Comparison of ENCODE assay signal across 25 cellular contexts in the genomic region with DNA sequence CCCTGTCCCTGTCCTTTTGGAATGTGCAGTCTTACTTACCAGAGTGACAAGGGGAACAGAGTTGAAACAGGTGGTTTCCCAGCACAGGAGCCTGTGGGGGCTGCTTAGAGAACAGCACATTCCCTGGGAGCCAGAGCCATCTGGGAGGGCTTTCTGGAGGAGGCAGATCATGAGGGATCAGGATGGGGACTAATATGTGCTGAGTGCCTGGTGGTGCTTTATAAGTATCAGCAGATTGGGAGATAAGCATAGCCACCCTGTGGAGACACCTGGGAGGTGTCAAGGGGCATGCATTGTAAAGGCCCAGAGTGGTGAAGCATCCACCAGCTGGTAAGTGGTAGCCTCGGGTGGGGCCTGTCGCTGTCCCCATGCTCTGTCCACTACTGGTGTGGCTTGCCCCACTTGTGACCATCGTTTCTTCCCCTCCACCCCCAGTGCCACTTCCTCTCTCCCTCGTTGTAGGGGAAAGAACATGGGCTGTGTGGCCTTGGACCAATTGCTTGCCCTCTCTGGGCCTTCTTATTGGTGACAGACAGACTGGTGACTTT. TPM values are rescaled to one million over a fixed set of nuclear protein-coding genes. Genes with fewer than 3 reads are reported as not detected.
A peak's percentile ranks its signal among the peaks of the same experiment; 100 is the strongest.
DNase-seq lines count a peak whose midpoint lies in the region; ATAC-seq and TF ChIP-seq lines count a peak whose summit lies in the region.
"Had no signal": no experiment of that assay in that cellular context is flagged by ENCODE, and none has a peak within 500 bp of the region (broad histone marks: within the 10 kb centered on the region; RNA-seq: fewer than 3 reads in every experiment).

No MANE protein-coding gene starts in this region.

- DNase-seq in activated T-cell treated with anti-CD3 and anti-CD28 coated beads, Interleukin-2, amount 50 U/mL, for 24 hours, result peak; percentile 21
- no peak for DNase-seq in activated T-cell treated with anti-CD3 and anti-CD28 coated beads, Interleukin-2, amount 50 U/mL, for 4 hours
- DNase-seq in activated B cell treated with CpG ODN at 0.5 μM for 24 hours, result no peak
- DNase-seq in mesenteric fat pad (ENCODE audit: low spot score), result peak; percentile 53
- no peak for DNase-seq in ACHN
- no peak for DNase-seq in A172 (ENCODE audit: low spot score)
- DNase-seq: activated CD4-positive, alpha-beta memory T cell treated with anti-CD3 and anti-CD28 coated beads for 36 hours; activated naive CD4-positive, alpha-beta T cell; amniotic stem cell; caudate nucleus; dermis blood vessel endothelial cell; HCEC 1CT; MM.1S; NCI-H1694; NCI-H2171 treated with DMSO at 0.1 percent for 48 hours; NCI-H69; stimulated activated CD4-positive, alpha-beta T cell treated with anti-CD3 and anti-CD28 coated beads, Interleukin-12 subunit alpha, Interleukin-12 subunit beta, amount 100 ng/mL, for 4 hours; stimulated activated CD4-positive, alpha-beta T cell treated with anti-CD3 and anti-CD28 coated beads, Interleukin-4, amount 100 ng/mL, for 4 hours; stomach; upper lobe of left lung; WERI-Rb-1 had no signal

- peaks cover 10% of the 10 kb centered on the region for H3K4me1 Mint-ChIP-seq in activated T-cell treated with anti-CD3 and anti-CD28 coated beads, Interleukin-2, amount 50 U/mL, for 24 hours (ENCODE audit: low read depth)
- peaks cover 7% of the 10 kb centered on the region for H3K4me1 Mint-ChIP-seq in activated T-cell treated with anti-CD3 and anti-CD28 coated beads, Interleukin-2, amount 50 U/mL, for 4 hours (ENCODE audit: low read depth)
- peaks cover 19% of the 10 kb centered on the region for H3K4me1 Mint-ChIP-seq in activated B cell treated with CpG ODN at 0.5 μM for 24 hours
- peaks cover 16% of the 10 kb centered on the region for H3K4me1 Mint-ChIP-seq in stimulated activated memory B cell treated with anti-CD40 and anti-IgM and Interleukin-4, amounts not matched to agents 10 μg/mL and 1 μg/mL and 100 μg/mL, for 72 hours

- POLR2A ChIA-PET in activated B cell treated with CpG ODN at 0.5 μM for 24 hours (lab: Charles Lee), result no interaction called here

- ATAC-seq in activated T-cell treated with anti-CD3 and anti-CD28 coated beads, Interleukin-2, amount 50 U/mL, for 4 hours, result no peak
- ATAC-seq in activated B cell treated with CpG ODN at 0.5 μM for 24 hours (ENCODE audit: low read depth) (no peak), GM21619 (IDR thresholded peaks at IDR 0.05; ENCODE audit: unreplicated experiment) (no peak)
- no peak for ATAC-seq in stimulated activated memory B cell treated with anti-CD40 and anti-IgM and Interleukin-4, amounts not matched to agents 10 μg/mL and 1 μg/mL and 100 μg/mL, for 72 hours

- H3K27ac Mint-ChIP-seq in activated T-cell treated with anti-CD3 and anti-CD28 coated beads, Interleukin-2, amount 50 U/mL, for 24 hours, result no peak overlapping the region
- peak overlapping the region; percentile 30 for H3K27ac Mint-ChIP-seq in activated B cell treated with CpG ODN at 0.5 μM for 24 hours
- H3K27ac Mint-ChIP-seq in stimulated activated memory B cell treated with anti-CD40 and anti-IgM and Interleukin-4, amounts not matched to agents 10 μg/mL and 1 μg/mL and 100 μg/mL, for 72 hours, result peak overlapping the region; percentile 4
- H3K27ac Mint-ChIP-seq: activated CD4-positive, alpha-beta memory T cell treated with anti-CD3 and anti-CD28 coated beads for 36 hours had no signal

- intact Hi-C loops in activated B cell treated with CpG ODN at 0.5 μM for 24 hours (cut with micrococcal nuclease), result no loop called here

- H3K4me3 Mint-ChIP-seq in activated T-cell treated with anti-CD3 and anti-CD28 coated beads, Interleukin-2, amount 50 U/mL, for 24 hours, result no peak overlapping the region
- no peak overlapping the region for H3K4me3 Mint-ChIP-seq in activated T-cell treated with anti-CD3 and anti-CD28 coated beads, Interleukin-2, amount 50 U/mL, for 4 hours
- H3K4me3 Mint-ChIP-seq in activated B cell treated with CpG ODN at 0.5 μM for 24 hours, result no peak overlapping the region
- no peak overlapping the region for H3K4me3 Mint-ChIP-seq in stimulated activated memory B cell treated with anti-CD40 and anti-IgM and Interleukin-4, amounts not matched to agents 10 μg/mL and 1 μg/mL and 100 μg/mL, for 72 hours
- H3K4me3 Mint-ChIP-seq: activated CD4-positive, alpha-beta memory T cell treated with anti-CD3 and anti-CD28 coated beads for 36 hours had no signal

- CTCF ChIA-PET in activated B cell treated with CpG ODN at 0.5 μM for 24 hours (lab: Charles Lee), result no interaction called here

- peaks cover 25% of the 10 kb centered on the region for H3K27me3 Mint-ChIP-seq in activated T-cell treated with anti-CD3 and anti-CD28 coated beads, Interleukin-2, amount 50 U/mL, for 24 hours
- peaks cover 7% of the 10 kb centered on the region for H3K27me3 Mint-ChIP-seq in activated T-cell treated with anti-CD3 and anti-CD28 coated beads, Interleukin-2, amount 50 U/mL, for 4 hours (ENCODE audit: low read depth)
- H3K27me3 Mint-ChIP-seq in activated B cell treated with CpG ODN at 0.5 μM for 24 hours, result no peaks in the 10 kb centered on the region
- H3K27me3 Mint-ChIP-seq in stimulated activated memory B cell treated with anti-CD40 and anti-IgM and Interleukin-4, amounts not matched to agents 10 μg/mL and 1 μg/mL and 100 μg/mL, for 72 hours, result no peaks in the 10 kb centered on the region
- H3K27me3 Mint-ChIP-seq: activated CD4-positive, alpha-beta memory T cell treated with anti-CD3 and anti-CD28 coated beads for 36 hours had no signal

- H3K9me3 Mint-ChIP-seq in activated T-cell treated with anti-CD3 and anti-CD28 coated beads, Interleukin-2, amount 50 U/mL, for 24 hours, result no peaks in the 10 kb centered on the region
- no peaks in the 10 kb centered on the region for H3K9me3 Mint-ChIP-seq in activated T-cell treated with anti-CD3 and anti-CD28 coated beads, Interleukin-2, amount 50 U/mL, for 4 hours
- H3K9me3 Mint-ChIP-seq in activated B cell treated with CpG ODN at 0.5 μM for 24 hours, result no peaks in the 10 kb centered on the region
- H3K9me3 Mint-ChIP-seq in stimulated activated memory B cell treated with anti-CD40 and anti-IgM and Interleukin-4, amounts not matched to agents 10 μg/mL and 1 μg/mL and 100 μg/mL, for 72 hours, result peaks cover 4% of the 10 kb centered on the region
- H3K9me3 Mint-ChIP-seq: activated CD4-positive, alpha-beta memory T cell treated with anti-CD3 and anti-CD28 coated beads for 36 hours had no signal

- in situ Hi-C loops in ACHN (cut with HindIII; ENCODE audit: low pct_ligation_motif_present, low pct_unique_long_range_greater_than_20kb, low sequenced_read_pairs), result no loop called here

- H3K36me3 Mint-ChIP-seq in activated T-cell treated with anti-CD3 and anti-CD28 coated beads, Interleukin-2, amount 50 U/mL, for 24 hours (ENCODE audit: low read depth), result no peaks in the 10 kb centered on the region
- H3K36me3 Mint-ChIP-seq in activated T-cell treated with anti-CD3 and anti-CD28 coated beads, Interleukin-2, amount 50 U/mL, for 4 hours (ENCODE audit: insufficient read depth), result no peaks in the 10 kb centered on the region
- no peaks in the 10 kb centered on the region for H3K36me3 Mint-ChIP-seq in activated B cell treated with CpG ODN at 0.5 μM for 24 hours (ENCODE audit: low read depth)
- H3K36me3 Mint-ChIP-seq in stimulated activated memory B cell treated with anti-CD40 and anti-IgM and Interleukin-4, amounts not matched to agents 10 μg/mL and 1 μg/mL and 100 μg/mL, for 72 hours, result no peaks in the 10 kb centered on the region
- H3K36me3 Mint-ChIP-seq: activated CD4-positive, alpha-beta memory T cell treated with anti-CD3 and anti-CD28 coated beads for 36 hours had no signal

- no peak for TF ChIP-seq CTCF in activated B cell treated with CpG ODN at 0.5 μM for 24 hours (IDR thresholded peaks at IDR 0.05)

RNA-seq across cellular contexts. Expression of a gene that starts 9.9 kb away (rescaled TPM):
- total RNA-seq in activated T-cell treated with anti-CD3 and anti-CD28 coated beads, Interleukin-2, amount 50 U/mL, for 4 hours, result not detected
- total RNA-seq in activated B cell treated with CpG ODN at 0.5 μM for 24 hours (not detected in 2 replicates), mesenteric fat pad (not detected)
- 1.7 and 3.5 TPM in 2 replicates for total RNA-seq in A172 (2014; rRNA removed; shearing (Covaris generic))
- total RNA-seq: activated CD4-positive, alpha-beta memory T cell treated with anti-CD3 and anti-CD28 coated beads for 36 hours; endothelial cell of umbilical vein; mononuclear cell; upper lobe of left lung had no signal

RNA-seq across cellular contexts. Expression of a gene that starts 53.8 kb away (rescaled TPM):
- not detected for total RNA-seq in activated T-cell treated with anti-CD3 and anti-CD28 coated beads, Interleukin-2, amount 50 U/mL, for 4 hours
- total RNA-seq in activated B cell treated with CpG ODN at 0.5 μM for 24 hours, result not detected in 2 replicates
- total RNA-seq in mesenteric fat pad, result not detected
- 2.1 and 5.4 TPM in 2 replicates for total RNA-seq in A172 (2014; rRNA removed; shearing (Covaris generic))
- total RNA-seq: activated CD4-positive, alpha-beta memory T cell treated with anti-CD3 and anti-CD28 coated beads for 36 hours; dermis blood vessel endothelial cell; endothelial cell of umbilical vein; mononuclear cell; stomach; upper lobe of left lung had no signal

Comparison
In these comparisons a context has a peak if more than half of its experiments do, and no peak if none do; other contexts are left out.
1. DNase-seq: peak in activated T-cell treated with anti-CD3 and anti-CD28 coated beads, Interleukin-2, amount 50 U/mL, for 24 hours (single experiment) and mesenteric fat pad (single experiment); none in activated T-cell treated with anti-CD3 and anti-CD28 coated beads, Interleukin-2, amount 50 U/mL, for 4 hours (single experiment), activated B cell treated with CpG ODN at 0.5 μM for 24 hours (single experiment), ACHN (single experiment) and A172 (single experiment).